ENCODE assay signal across 20 cellular contexts in the genomic region with DNA sequence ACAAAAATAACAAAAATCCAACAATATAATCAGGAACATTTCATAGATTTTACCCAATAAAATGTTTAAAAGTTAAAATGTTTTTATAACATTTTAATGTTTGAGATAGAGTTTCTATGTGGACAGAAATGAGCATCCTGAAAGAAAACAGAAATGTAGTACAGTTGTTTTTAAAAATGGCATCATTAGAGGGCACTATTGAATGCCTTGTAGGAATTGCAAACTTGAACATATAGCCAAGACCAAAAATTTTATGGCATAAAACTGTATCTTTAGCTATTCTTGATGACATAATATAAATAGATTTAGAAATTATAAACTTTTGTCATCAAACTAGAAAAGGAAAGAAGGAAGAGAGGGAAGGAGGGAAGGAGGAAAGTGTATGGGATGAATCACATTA.
"Had no signal": no experiment of that assay in that cellular context is flagged by ENCODE, and none has a peak within 500 bp of the region (broad histone marks: within the 10 kb centered on the region; RNA-seq: fewer than 3 reads in every experiment).

No MANE protein-coding gene starts in this region.

- H3K4me3 ChIP-seq: esophagus squamous epithelium, lower lobe of right lung, tibial artery had no signal

- DNase-seq: activated CD4-positive, alpha-beta T cell treated with anti-CD3 and anti-CD28 coated beads for 36 hours; activated CD4-positive, alpha-beta T cell treated with anti-CD3 and anti-CD28 coated beads, Interleukin-2, amount 50 U/mL, for 48 hours; activated naive CD4-positive, alpha-beta T cell treated with Interleukin-2 at 50 U/mL for 16 hours; activated naive CD8-positive, alpha-beta T cell treated with anti-CD3 and anti-CD28 coated beads, Interleukin-2, amount 10 ng/mL, durations not matched to agents 7 days and 5 days; brain microvascular endothelial cell; effector CD4-positive, alpha-beta T cell; esophagus squamous epithelium; hippocampal formation; lower lobe of right lung; nucleus accumbens; retina; stimulated activated CD4-positive, alpha-beta T cell treated with anti-CD3 and anti-CD28 coated beads, Interleukin-2, amount 100 ng/mL, for 24 hours; stimulated activated naive CD8-positive, alpha-beta T cell treated with anti-CD3 and anti-CD28 coated beads, Interleukin-15, Interleukin-2, amounts not matched to agents 100 U/mL and 50 U/mL, for 24 hours; substantia nigra; T-cell; tibial artery had no signal

- H3K27ac ChIP-seq: brain microvascular endothelial cell, esophagus squamous epithelium, lower lobe of right lung, tibial artery had no signal

- ATAC-seq: activated CD4-positive, alpha-beta T cell treated with anti-CD3 and anti-CD28 coated beads for 36 hours; lower lobe of right lung; natural killer cell treated with Interleukin-12 subunit alpha and Interleukin-12 subunit beta and Interleukin-15 and Interleukin-18, amount 100 ng/mL, for 72 hours; stimulated activated naive CD8-positive, alpha-beta T cell treated with anti-CD3 and anti-CD28 coated beads, Interleukin-15, Interleukin-2, amounts not matched to agents 100 U/mL and 50 U/mL, for 24 hours; T-cell; WTC11 had no signal

- H3K9me3 ChIP-seq: esophagus squamous epithelium, lower lobe of right lung, tibial artery had no signal

- H3K36me3 ChIP-seq: brain microvascular endothelial cell, esophagus squamous epithelium, lower lobe of right lung, tibial artery had no signal

- FAIRE-seq: endothelial cell of umbilical vein, keratinocyte had no signal

- H3K27me3 ChIP-seq: brain microvascular endothelial cell, esophagus squamous epithelium, tibial artery had no signal

- H3K4me1 ChIP-seq: esophagus squamous epithelium, lower lobe of right lung, tibial artery had no signal
